ENCODE assay signal across 8 cellular contexts in the genomic region with DNA sequence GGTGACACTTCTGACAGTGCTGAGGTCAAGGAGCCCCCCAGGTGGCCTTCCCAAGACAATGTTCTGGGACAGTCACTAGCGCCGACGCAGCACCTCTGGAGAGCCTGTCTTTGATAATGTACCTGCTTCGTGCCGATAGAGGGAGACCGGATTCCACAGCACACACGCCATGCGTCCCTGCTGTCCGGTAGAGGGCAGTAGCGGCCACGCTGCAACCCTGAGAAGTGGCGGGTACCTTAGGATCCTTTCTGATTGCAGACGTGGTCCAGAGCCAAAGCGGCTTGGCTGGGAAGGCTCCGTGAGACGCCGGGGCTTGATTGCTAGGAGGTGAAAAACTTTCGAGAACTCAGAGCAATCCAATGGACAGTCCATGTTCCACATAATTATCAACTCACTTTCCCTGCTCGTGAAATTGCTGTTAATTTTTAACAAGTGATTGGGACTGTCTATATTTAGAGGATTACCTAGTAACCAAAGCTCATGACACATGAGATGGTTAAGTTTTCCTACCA. TPM values are rescaled to one million over a fixed set of nuclear protein-coding genes. Genes with fewer than 3 reads are reported as not detected.
DNase-seq lines count a peak whose midpoint lies in the region; ATAC-seq and TF ChIP-seq lines count a peak whose summit lies in the region.

No MANE protein-coding gene starts in this region.

- RAD21 ChIA-PET in HCT116 (lab: Charles Lee; ENCODE audit: low non-redundant PET in 1 of 2, low total read pairs in 2 of 2, uncharacterized antibody in 2 of 2, unreplicated experiment in 2 of 2), result interaction anchor here in 1 of 2 experiments (0.6 kb wide), 1 partner anchor 114 kb away, joined by 3 read pairs; no protein-coding TSS in a partner anchor

- peak; percentile 72 for DNase-seq in GM10266 (ENCODE audit: extremely low spot score)
- peak; percentile 85 for DNase-seq in HCT116 (ENCODE audit: low read depth, low spot score)
- DNase-seq in MM.1S, result peak; percentile 92
- DNase-seq in SJSA1 (ENCODE audit: low read depth in 1 of 2, low spot score in 2 of 2), result peak; percentile 23 to 62
- peak; percentile 75 for DNase-seq in activated naive CD4-positive, alpha-beta T cell treated with Interleukin-2 at 50 U/mL for 16 hours
- peak; percentile 85 for DNase-seq in Right ventricle myocardium inferior (ENCODE audit: missing footprints)
- peak; percentile 89 for DNase-seq in prostate gland (ENCODE audit: low spot score)
- DNase-seq in vagina (ENCODE audit: extremely low spot score in 2 of 2), result no peak

- 3% methylated on average over 19 of the region's 19 CpGs for WGBS in prostate gland

- no peaks in the 10 kb centered on the region for H4K20me1 ChIP-seq in HCT116 (ENCODE audit: insufficient read depth)
- H4K20me1 ChIP-seq in MM.1S (ENCODE audit: insufficient read depth, low read length), result no peaks in the 10 kb centered on the region

- no peak overlapping the region for H3K4me3 ChIP-seq in HCT116 (replicated peaks in 1 of 2; ENCODE audit: low read depth in 1 of 2, low read length in 2 of 2)
- peak overlapping the region; percentile 48 for H3K4me3 ChIP-seq in MM.1S (ENCODE audit: low read length)
- no peak overlapping the region for H3K4me3 ChIP-seq in SJSA1
- no peak overlapping the region for H3K4me3 ChIP-seq in prostate gland
- H3K4me3 ChIP-seq in vagina, result no peak overlapping the region

- no TSS peak for BruUV-seq in HCT116 (replicated peaks; lab: Mats Ljungman, UMichigan)

- H3K4me2 ChIP-seq in HCT116 (ENCODE audit: low read length), result peak overlapping the region; percentile 53
- peak overlapping the region; percentile 71 for H3K4me2 ChIP-seq in MM.1S (ENCODE audit: low read depth, low read length)

- H3K27me3 ChIP-seq in HCT116 (ENCODE audit: insufficient read depth, low read length), result peaks cover 32% of the 10 kb centered on the region
- H3K27me3 ChIP-seq in MM.1S (replicated peaks; ENCODE audit: insufficient read depth, low read length), result no peaks in the 10 kb centered on the region
- H3K27me3 ChIP-seq in SJSA1 (replicated peaks), result 0 out of 2 replicates have a peak, but pooled peaks cover 8% of the 10 kb centered on the region
- H3K27me3 ChIP-seq in prostate gland (replicated peaks; ENCODE audit: insufficient read depth), result no peaks in the 10 kb centered on the region
- no peaks in the 10 kb centered on the region for H3K27me3 ChIP-seq in vagina

- TF ChIP-seq CTCF in GM10266 (IDR thresholded peaks at IDR 0.05; ENCODE audit: control insufficient read depth, insufficient read depth, low read depth, missing control alignments), result peak; percentile 100
- peak; percentile 100 for TF ChIP-seq CTCF in HCT116 (IDR thresholded peaks at IDR 0.05 in 2 of 3, conservative IDR thresholded peaks at IDR 0.05 in 1 of 3; ENCODE audit: borderline replicate concordance in 1 of 3, insufficient read depth in 1 of 3, low read depth in 2 of 3, low read length in 2 of 3)
- TF ChIP-seq CTCF in MM.1S (IDR thresholded peaks at IDR 0.05; ENCODE audit: low read length), result peak; percentile 100
- TF ChIP-seq CTCF in prostate gland (IDR thresholded peaks at IDR 0.05), result peak; percentile 86 to 100 (median 96)
- peak; percentile 51 to 83 (median 81) for TF ChIP-seq CTCF in vagina (IDR thresholded peaks at IDR 0.05)

- H3K9me2 ChIP-seq in HCT116 (ENCODE audit: insufficient read depth) (no peaks in the 10 kb centered on the region), MM.1S (replicated peaks; ENCODE audit: insufficient read depth, low read length) (no peaks in the 10 kb centered on the region)

- H2AFZ ChIP-seq in HCT116 (ENCODE audit: low read depth, low read length, poor library complexity, severe bottlenecking) (peak overlapping the region; percentile 88), MM.1S (ENCODE audit: low read length) (peak overlapping the region; percentile 55)

- H3F3A ChIP-seq in MM.1S (ENCODE audit: insufficient read depth, low read length), result peaks cover 22% of the 10 kb centered on the region

- no peaks in the 10 kb centered on the region for H3K36me3 ChIP-seq in HCT116 (ENCODE audit: control insufficient read depth in 1 of 2, insufficient read depth in 2 of 2, low read length in 2 of 2)
- no peaks in the 10 kb centered on the region for H3K36me3 ChIP-seq in MM.1S (replicated peaks; ENCODE audit: insufficient read depth, low read length)
- no peaks in the 10 kb centered on the region for H3K36me3 ChIP-seq in SJSA1
- H3K36me3 ChIP-seq in prostate gland, result no peaks in the 10 kb centered on the region
- no peaks in the 10 kb centered on the region for H3K36me3 ChIP-seq in vagina

- intact Hi-C loops in HCT116 (cut with micrococcal nuclease) (loop anchor here (1.0 to 5.0 kb wide), 3 partner anchors 247 to 386 kb away; no protein-coding TSS in a partner anchor), Right ventricle myocardium inferior (cut with DNase I) (loop anchor here (2.0 to 10.0 kb wide), 2 partner anchors 331 to 387 kb away; no protein-coding TSS in a partner anchor), prostate gland (cut with DNase I) (no loop called here), vagina (cut with DNase I) (no loop called here)

- ATAC-seq in HCT116 (peak; percentile 99), Right ventricle myocardium inferior (peak; percentile 91)

- CTCF ChIA-PET in HCT116 (lab: Charles Lee), result interaction anchor here (0.6 to 1.6 kb wide), 8 partner anchors 8 to 479 kb away, joined by 3 to 7 read pairs (median 3); partner anchors contain the start of gene BARX2

- no peak for TF ChIP-seq POLR2A in HCT116 (IDR thresholded peaks at IDR 0.05; ENCODE audit: borderline replicate concordance, extremely low read depth, insufficient read depth, insufficient read length)
- no peak for TF ChIP-seq POLR2A in prostate gland (IDR thresholded peaks at IDR 0.05)
- no peak for TF ChIP-seq POLR2A in vagina (IDR thresholded peaks at IDR 0.05)

- H3K9me3 ChIP-seq in HCT116 (ENCODE audit: control insufficient read depth in 1 of 2, insufficient read depth in 1 of 2, low read depth in 1 of 2, low read length in 2 of 2), result 0 out of 4 replicates have a peak, but pooled peaks cover 0 to 6% of the 10 kb centered on the region in 2 experiments
- no peaks in the 10 kb centered on the region for H3K9me3 ChIP-seq in MM.1S (replicated peaks; ENCODE audit: insufficient read depth, low read length)
- no peaks in the 10 kb centered on the region for H3K9me3 ChIP-seq in SJSA1 (replicated peaks)
- no peaks in the 10 kb centered on the region for H3K9me3 ChIP-seq in prostate gland
- H3K9me3 ChIP-seq in vagina, result peaks cover 4% of the 10 kb centered on the region

- H3K27ac ChIP-seq in HCT116 (ENCODE audit: low read depth, low read length), result no peak overlapping the region
- H3K27ac ChIP-seq in MM.1S (ENCODE audit: low read length), result no peak overlapping the region
- H3K27ac ChIP-seq in SJSA1, result no peak overlapping the region
- no peak overlapping the region for H3K27ac ChIP-seq in prostate gland
- H3K27ac ChIP-seq in vagina, result no peak overlapping the region

- peak; percentile 99 for TF ChIP-seq RAD21 in HCT116 (IDR thresholded peaks at IDR 0.05; ENCODE audit: low read depth)

- H3K9ac ChIP-seq in HCT116 (ENCODE audit: low read length), result no peak overlapping the region
- peak overlapping the region; percentile 39; the same call in 1 of the 2 replicates for H3K9ac ChIP-seq in MM.1S (ENCODE audit: low read length)

- H3K4me1 ChIP-seq in HCT116 (ENCODE audit: control insufficient read depth in 1 of 2, insufficient read depth in 2 of 2, low read length in 2 of 2) (peaks cover 0 to 20% of the 10 kb centered on the region in 2 experiments; a peak in 2 of 4 replicates), MM.1S (ENCODE audit: low read length) (peaks cover 39% of the 10 kb centered on the region), SJSA1 (replicated peaks) (no peaks in the 10 kb centered on the region), prostate gland (replicated peaks) (no peaks in the 10 kb centered on the region), vagina (no peaks in the 10 kb centered on the region)

- H3K79me2 ChIP-seq in HCT116 (ENCODE audit: insufficient read depth, low read length), result no peaks in the 10 kb centered on the region
- no peaks in the 10 kb centered on the region for H3K79me2 ChIP-seq in MM.1S (ENCODE audit: low read length)

- POLR2A ChIA-PET in HCT116 (lab: Charles Lee), result no interaction called here

TF ChIP-seq in HCT116, 20 proteins besides CTCF, POLR2A, EP300 and RAD21 (continues in another document):
- peak; percentile 71 for TF ChIP-seq YY1 (IDR thresholded peaks at IDR 0.05; ENCODE audit: extremely low read depth, insufficient replicate concordance, low read depth, low read length)
- no peak for TF ChIP-seq SIN3A (IDR thresholded peaks at IDR 0.05; ENCODE audit: low read depth)
- TF ChIP-seq POLR2AphosphoS5 (IDR thresholded peaks at IDR 0.05; ENCODE audit: low read depth, low read length), result no peak
- TF ChIP-seq SP1 (IDR thresholded peaks at IDR 0.05; ENCODE audit: low read depth), result no peak
- TF ChIP-seq SRF (IDR thresholded peaks at IDR 0.05; ENCODE audit: low read depth), result no peak
- TF ChIP-seq EZH2 (IDR thresholded peaks at IDR 0.05), result no peak
- TF ChIP-seq ELF1 (IDR thresholded peaks at IDR 0.05; ENCODE audit: borderline replicate concordance, low read depth), result no peak
- peak; percentile 92 for TF ChIP-seq CBX3 (IDR thresholded peaks at IDR 0.05; ENCODE audit: low read depth)
- no peak for TF ChIP-seq CEBPB (IDR thresholded peaks at IDR 0.05; ENCODE audit: low read depth)
- TF ChIP-seq TCF7L2 (IDR thresholded peaks at IDR 0.05; ENCODE audit: borderline replicate concordance, extremely low read depth, insufficient read depth, insufficient read length), result peak; percentile 47
- no peak for TF ChIP-seq EGR1 (IDR thresholded peaks at IDR 0.05; ENCODE audit: low read depth)
- TF ChIP-seq, protein P1, sequence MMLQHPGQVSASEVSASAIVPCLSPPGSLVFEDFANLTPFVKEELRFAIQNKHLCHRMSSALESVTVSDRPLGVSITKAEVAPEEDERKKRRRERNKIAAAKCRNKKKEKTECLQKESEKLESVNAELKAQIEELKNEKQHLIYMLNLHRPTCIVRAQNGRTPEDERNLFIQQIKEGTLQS (IDR thresholded peaks at IDR 0.05), result no peak
- no peak for TF ChIP-seq ZNF274 (IDR thresholded peaks at IDR 0.05; ENCODE audit: low read depth, low read length)
- no peak for TF ChIP-seq EZH2phosphoT487 (IDR thresholded peaks at IDR 0.05; ENCODE audit: borderline replicate concordance)
- TF ChIP-seq, protein P2, sequence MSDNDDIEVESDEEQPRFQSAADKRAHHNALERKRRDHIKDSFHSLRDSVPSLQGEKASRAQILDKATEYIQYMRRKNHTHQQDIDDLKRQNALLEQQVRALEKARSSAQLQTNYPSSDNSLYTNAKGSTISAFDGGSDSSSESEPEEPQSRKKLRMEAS (IDR thresholded peaks at IDR 0.05), result peak; percentile 83

RNA-seq across cellular contexts. Expression of gene BARX2, which starts 11.4 kb away (rescaled TPM):
- total RNA-seq in HCT116 (2021; ENCODE audit: unreplicated experiment), result 0.12 TPM
- 0.07 and 0.09 TPM in 2 replicates for polyA plus RNA-seq in HCT116 (2012)
- total RNA-seq in SJSA1 (2014; rRNA removed; shearing (Covaris generic)), result not detected in 2 replicates
- total RNA-seq in Right ventricle myocardium inferior, result not detected
- total RNA-seq in prostate gland, result 1 to 10 TPM; 3.4 to 5.7 TPM
- total RNA-seq in vagina, result 25.3 TPM

Comparison
In these comparisons a context has a peak if more than half of its experiments do, and no peak if none do; other contexts are left out.
1. DNase-seq: peak in GM10266 (single experiment), HCT116 (single experiment), MM.1S (single experiment), SJSA1 (2 of 2), activated naive CD4-positive, alpha-beta T cell treated with Interleukin-2 at 50 U/mL for 16 hours (single experiment), Right ventricle myocardium inferior (single experiment) and prostate gland (single experiment); none in vagina (0 of 2).
2. intact Hi-C loops: an anchor here in HCT116 (1.0 to 5.0 kb wide) and Right ventricle myocardium inferior (2.0 to 10.0 kb wide); none called in prostate gland and vagina.
3. Peak in every context shown above with its lines, with median percentiles within 50 percentile points of each other: CTCF ChIP-seq.